22 cellular contexts compared by ENCODE assay signal in genomic region chr7:139993169-139993568, GRCh38.
"Had no signal": no experiment of that assay in that cellular context is flagged by ENCODE, and none has a peak within 500 bp of the region (broad histone marks: within the 10 kb centered on the region; RNA-seq: fewer than 3 reads in every experiment).

No MANE protein-coding gene starts in this region.

- DNase-seq: activated CD4-positive, alpha-beta T cell treated with anti-CD3 and anti-CD28 coated beads for 4 hours; activated CD8-positive, alpha-beta memory T cell treated with anti-CD3 and anti-CD28 coated beads, Interleukin-2, amount 50 U/mL, for 4 hours; activated CD8-positive, alpha-beta T cell treated with anti-CD3 and anti-CD28 coated beads for 36 hours; activated gamma-delta T cell treated with Interleukin-2 at 50 U/mL for 16 hours; activated naive CD4-positive, alpha-beta T cell treated with anti-CD3 and anti-CD28 coated beads, Interleukin-2, amount 10 ng/mL, durations not matched to agents 7 days and 5 days; activated naive CD8-positive, alpha-beta T cell treated with anti-CD3 and anti-CD28 coated beads for 36 hours; activated T-cell treated with anti-CD3 and anti-CD28 coated beads, Interleukin-2, amount 50 U/mL, for 72 hours; anterior cingulate cortex; KG1; NCI-H1417 treated with DMSO at 0.1 percent for 48 hours; NCI-H1694; NCI-H2029; NCI-H2107; NCI-H345; NCI-H510A; Peyer's patch; Right ventricle myocardium superior; SJCRH30; T-helper 1 cell had no signal

- H3K27ac ChIP-seq: Peyer's patch, RWPE1, SJCRH30 had no signal

- H3K27me3 ChIP-seq: Peyer's patch, SJCRH30 had no signal

- H3K36me3 ChIP-seq: Peyer's patch, SJCRH30 had no signal

- ATAC-seq: activated CD4-positive, CD25-positive, alpha-beta regulatory T cell treated with anti-CD3 and anti-CD28 coated beads, Interleukin-2, amount 50 U/mL, for 24 hours; activated CD8-positive, alpha-beta T cell treated with anti-CD3 and anti-CD28 coated beads for 36 hours; activated T-cell treated with anti-CD3 and anti-CD28 coated beads, Interleukin-2, amount 50 U/mL, for 72 hours had no signal

- H3K4me1 ChIP-seq: Peyer's patch, SJCRH30 had no signal

- H3K9me3 ChIP-seq: Peyer's patch, SJCRH30, SK-N-SH had no signal

- H3K4me3 ChIP-seq: Peyer's patch, SJCRH30 had no signal

- H3K9ac ChIP-seq: SK-N-SH had no signal

- H3K4me2 ChIP-seq: SK-N-SH had no signal
